23 cellular contexts compared by ENCODE assay signal in the genomic region with DNA sequence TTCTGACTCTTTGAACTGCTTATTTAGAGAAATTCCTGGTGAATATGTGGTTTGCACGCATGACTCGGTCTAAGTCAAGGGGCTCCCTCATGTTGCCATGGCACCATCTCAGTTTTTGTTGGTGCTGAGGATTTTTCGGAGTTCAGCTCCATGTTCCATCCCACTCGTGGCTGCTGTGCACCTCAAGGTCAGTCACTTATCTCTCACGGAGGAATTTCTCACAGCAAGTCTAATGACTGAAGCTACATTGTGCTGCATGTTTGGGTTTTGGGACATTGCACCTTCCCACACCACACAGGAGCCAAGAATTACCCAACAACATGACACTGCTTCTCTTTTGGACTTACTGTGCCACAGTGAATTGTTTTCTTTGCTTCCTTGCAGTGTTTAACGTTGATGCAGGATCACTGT.
DNase-seq lines count a peak whose midpoint lies in the region; ATAC-seq and TF ChIP-seq lines count a peak whose summit lies in the region.
"Had no signal": no experiment of that assay in that cellular context is flagged by ENCODE, and none has a peak within 500 bp of the region (broad histone marks: within the 10 kb centered on the region; RNA-seq: fewer than 3 reads in every experiment).

No MANE protein-coding gene starts in this region.

- H3K36me3 ChIP-seq in GM23248 (ENCODE audit: low read depth) = no peaks in the 10 kb centered on the region
- H3K36me3 ChIP-seq in A673 (ENCODE audit: insufficient read depth, low read length, poor library complexity, severe bottlenecking) = no peaks in the 10 kb centered on the region
- H3K36me3 ChIP-seq: gastrocnemius medialis, suprapubic skin had no signal

- H2AFZ ChIP-seq in GM23248 = no peak overlapping the region

- CTCF ChIA-PET in A673 (lab: Charles Lee) = no interaction called here

- no peak overlapping the region for H3K4me3 ChIP-seq in GM23248
- no peak overlapping the region for H3K4me3 ChIP-seq in retinal pigment epithelial cell (ENCODE audit: low read length)
- no peak overlapping the region for H3K4me3 ChIP-seq in A673 (ENCODE audit: low read depth, low read length, poor library complexity, severe bottlenecking)
- H3K4me3 ChIP-seq: gastrocnemius medialis, suprapubic skin had no signal

- H3K9me2 ChIP-seq in GM23248 (ENCODE audit: insufficient read depth) = no peaks in the 10 kb centered on the region

- intact Hi-C loops in A673 (cut with micrococcal nuclease; ENCODE audit: unreplicated experiment) = no loop called here

- H3K9me3 ChIP-seq in GM23248 (ENCODE audit: low read depth) = no peaks in the 10 kb centered on the region
- no peaks in the 10 kb centered on the region for H3K9me3 ChIP-seq in A673 (ENCODE audit: low read depth, low read length, poor library complexity, severe bottlenecking)
- H3K9me3 ChIP-seq: gastrocnemius medialis, suprapubic skin had no signal

- H3K79me2 ChIP-seq in GM23248 (ENCODE audit: insufficient read depth) = no peaks in the 10 kb centered on the region

- H3K27me3 ChIP-seq in GM23248 (replicated peaks; ENCODE audit: insufficient read depth) (no peaks in the 10 kb centered on the region), A673 (replicated peaks; ENCODE audit: insufficient read depth, low read depth, low read length, poor library complexity) (no peaks in the 10 kb centered on the region)
- H3K27me3 ChIP-seq: gastrocnemius medialis, suprapubic skin had no signal

- WGBS in GM23248 (ENCODE audit: low coverage in 1 of 2, low lambda C conversion rate in 2 of 2, missing lambda C conversion rate in 2 of 2), 2 experiments = 51% methylated on average over 6 of the region's 6 CpGs

- ATAC-seq in HG02588 (IDR thresholded peaks at IDR 0.05; ENCODE audit: unreplicated experiment) (no peak), omental fat pad (ENCODE audit: low FRiP score) (no peak)
- ATAC-seq: activated CD8-positive, alpha-beta T cell treated with anti-CD3 and anti-CD28 coated beads for 36 hours; activated T-cell treated with anti-CD3 and anti-CD28 coated beads, Interleukin-2, amount 50 U/mL, for 4 hours; gastrocnemius medialis; left colon; Panc1 had no signal

- no peak overlapping the region for H3K27ac ChIP-seq in GM23248
- H3K27ac ChIP-seq in A673 (ENCODE audit: low read depth, low read length, poor library complexity, severe bottlenecking) = no peak overlapping the region
- H3K27ac ChIP-seq: gastrocnemius medialis, suprapubic skin had no signal

- BruUV-seq in A673 (replicated peaks; lab: Mats Ljungman, UMichigan) = no TSS peak

- H3K4me1 ChIP-seq in GM23248 (ENCODE audit: insufficient read depth) (no peaks in the 10 kb centered on the region), A673 (ENCODE audit: insufficient read depth, low read length, poor library complexity, severe bottlenecking) (no peaks in the 10 kb centered on the region)
- H3K4me1 ChIP-seq: gastrocnemius medialis, suprapubic skin had no signal

- no peaks in the 10 kb centered on the region for H3F3A ChIP-seq in GM23248 (ENCODE audit: insufficient read depth)

- H3K9ac ChIP-seq in GM23248 = no peak overlapping the region

- DNase-seq in GM23248 (peak; percentile 0), amniotic stem cell (lab: John Stamatoyannopoulos, UW) (peak; percentile 13), fibroblast of peridontal ligament (ENCODE audit: extremely low read depth) (peak; percentile 61), retinal pigment epithelial cell (ENCODE audit: low read depth) (peak; percentile 24), A673 (ENCODE audit: low spot score) (no peak), omental fat pad (ENCODE audit: low spot score) (no peak), germinal center (ENCODE audit: low spot score) (no peak)
- DNase-seq: activated B cell treated with CpG ODN at 0.5 μM for 24 hours; activated CD8-positive, alpha-beta T cell treated with anti-CD3 and anti-CD28 coated beads for 36 hours; activated naive CD4-positive, alpha-beta T cell treated with anti-CD3 and anti-CD28 coated beads, Interleukin-2, amount 50 U/mL, for 16 hours; activated T-cell treated with anti-CD3 and anti-CD28 coated beads, Interleukin-2, amount 50 U/mL, for 4 hours; COR-L47; cortex of kidney; gastrocnemius medialis; GOT3; left colon; NCI-H1417; NCI-H2171 treated with DMSO at 0.1 percent for 48 hours; NCI-H82; stimulated activated CD4-positive, alpha-beta T cell treated with anti-CD3 and anti-CD28 coated beads, Interleukin-12 subunit alpha, Interleukin-12 subunit beta, amount 100 ng/mL, for 4 hours had no signal

- no peak overlapping the region for H3K4me2 ChIP-seq in GM23248 (ENCODE audit: unreplicated experiment)

- TF ChIP-seq CTCF in retinal pigment epithelial cell (conservative IDR thresholded peaks at IDR 0.05; ENCODE audit: low read depth, low read length) (no peak), A673 (conservative IDR thresholded peaks at IDR 0.05; ENCODE audit: low read depth, low read length) (no peak), omental fat pad (IDR thresholded peaks at IDR 0.05) (no peak)

- in situ Hi-C loops in GM23248 (cut with MboI) = no loop called here

- POLR2A ChIA-PET in A673 (lab: Charles Lee; ENCODE audit: low non-redundant PET) = no interaction called here

- H4K20me1 ChIP-seq in GM23248 (ENCODE audit: insufficient read depth) = no peaks in the 10 kb centered on the region

Comparison
In these comparisons a context has a peak if more than half of its experiments do, and no peak if none do; other contexts are left out.
1. DNase-seq: peak in GM23248 (single experiment), amniotic stem cell (single experiment), fibroblast of peridontal ligament (single experiment) and retinal pigment epithelial cell (single experiment); none in A673 (single experiment), omental fat pad (single experiment) and germinal center (single experiment).